In genomic region chr1:93613895-93614294, GRCh38 we compare ENCODE assay signal across 11 cellular contexts.
DNase-seq lines count a peak whose midpoint lies in the region; ATAC-seq, FAIRE-seq and TF ChIP-seq lines count a peak whose summit lies in the region.
"Had no signal": no experiment of that assay in that cellular context is flagged by ENCODE, and none has a peak within 500 bp of the region (broad histone marks: within the 10 kb centered on the region; RNA-seq: fewer than 3 reads in every experiment).

No MANE protein-coding gene starts in this region.

- peak overlapping the region; percentile 73 for H3K4me2 ChIP-seq in A549

- TF ChIP-seq CTCF in A549 (IDR thresholded peaks at IDR 0.05) (no peak), fibroblast of mammary gland (conservative IDR thresholded peaks at IDR 0.05; ENCODE audit: control insufficient read depth, insufficient read depth, low read depth, low read length) (no peak), nephron progenitor cell (IDR thresholded peaks at IDR 0.05) (no peak)

- no peak overlapping the region for H3K4me3 Mint-ChIP-seq in nephron progenitor cell
- H3K4me3 Mint-ChIP-seq in activated CD4-positive, alpha-beta T cell treated with anti-CD3 and anti-CD28 coated beads for 36 hours = no peak overlapping the region

- peaks cover 75% of the 10 kb centered on the region for H3K4me1 Mint-ChIP-seq in nephron progenitor cell
- H3K4me1 Mint-ChIP-seq in activated CD4-positive, alpha-beta T cell treated with anti-CD3 and anti-CD28 coated beads for 36 hours = peaks cover 32% of the 10 kb centered on the region

- H3K36me3 Mint-ChIP-seq in nephron progenitor cell (ENCODE audit: low read depth) = no peaks in the 10 kb centered on the region
- H3K36me3 Mint-ChIP-seq in activated CD4-positive, alpha-beta T cell treated with anti-CD3 and anti-CD28 coated beads for 36 hours (ENCODE audit: low read depth) = no peaks in the 10 kb centered on the region

- POLR2A ChIA-PET in A549 (lab: Yijun Ruan, JAX) (no interaction called here), HEK293T (lab: Yijun Ruan, JAX) (no interaction called here)
- POLR2A ChIA-PET in activated CD4-positive, alpha-beta T cell treated with anti-CD3 and anti-CD28 coated beads for 36 hours (lab: Charles Lee) = no interaction called here

- DNase-seq in A549 (ENCODE audit: low read depth in 1 of 2, low spot score in 1 of 2) = no peak
- DNase-seq in SHP77 (lab: John Stamatoyannopoulos, UW) = peak; percentile 36 to 51
- DNase-seq in fibroblast of mammary gland (ENCODE audit: low read depth) = peak; percentile 74
- DNase-seq in nephron progenitor cell = no peak
- DNase-seq in iPS-NIHi11 (ENCODE audit: low spot score) = no peak
- DNase-seq in HEK293T (ENCODE audit: extremely low spot score) = no peak
- DNase-seq in activated CD4-positive, alpha-beta T cell treated with anti-CD3 and anti-CD28 coated beads for 36 hours = no peak
- DNase-seq in central memory CD4-positive, alpha-beta T cell = no peak
- DNase-seq: NCI-H1436 had no signal

- H3K27ac ChIP-seq in A549 = peak overlapping the region; percentile 99

- intact Hi-C loops in activated CD4-positive, alpha-beta T cell treated with anti-CD3 and anti-CD28 coated beads for 36 hours (cut with DNase I, micrococcal nuclease) = loop anchor here in 1 of 2 experiments (10.0 kb wide), 1 partner anchor 569 kb away; no protein-coding TSS in a partner anchor

- no peak for FAIRE-seq in A549 (lab: Jason Lieb, UNC)
- FAIRE-seq: A204.1 had no signal

- H3K9me3 Mint-ChIP-seq in nephron progenitor cell = no peaks in the 10 kb centered on the region
- H3K9me3 Mint-ChIP-seq in activated CD4-positive, alpha-beta T cell treated with anti-CD3 and anti-CD28 coated beads for 36 hours (ENCODE audit: low read depth) = no peaks in the 10 kb centered on the region

- TF ChIP-seq RAD21 in A549 (conservative IDR thresholded peaks at IDR 0.05 in 1 of 2, IDR thresholded peaks at IDR 0.05 in 1 of 2) = no peak

- no peak for ATAC-seq in A549
- no peak for ATAC-seq in activated CD4-positive, alpha-beta T cell treated with anti-CD3 and anti-CD28 coated beads for 36 hours

- no peak for TF ChIP-seq POLR2A in A549 (IDR thresholded peaks at IDR 0.05; ENCODE audit: low read length)

- no peaks in the 10 kb centered on the region for H3K9me3 ChIP-seq in A549

- CTCF ChIA-PET in A549 (lab: Yijun Ruan, JAX) = interaction anchor here (1.0 to 2.5 kb wide), 2 partner anchors 15 to 21 kb away, joined by 3 to 7 read pairs; no protein-coding TSS in a partner anchor
- CTCF ChIA-PET in HEK293T (lab: Yijun Ruan, JAX) = interaction anchor here (0.8 kb wide), 1 partner anchor 180 kb away, joined by 3 read pairs; no protein-coding TSS in a partner anchor
- CTCF ChIA-PET in activated CD4-positive, alpha-beta T cell treated with anti-CD3 and anti-CD28 coated beads for 36 hours (lab: Charles Lee) = interaction anchor here (1.1 to 1.2 kb wide), 3 partner anchors 12 to 199 kb away, joined by 3 read pairs; no protein-coding TSS in a partner anchor

- peaks cover 82% of the 10 kb centered on the region for H3K4me1 ChIP-seq in A549

- 89% methylated on average over 8 of the region's 11 CpGs for WGBS in A549 (ENCODE audit: missing lambda C conversion rate)

- no peak for TF ChIP-seq EP300 in A549 (IDR thresholded peaks at IDR 0.05)

- no peak overlapping the region for H3K4me3 ChIP-seq in A549
- peak overlapping the region; percentile 24 for H3K4me3 ChIP-seq in fibroblast of mammary gland (ENCODE audit: control insufficient read depth, low read depth, low read length)
- H3K4me3 ChIP-seq: lung had no signal

- peak overlapping the region; percentile 71 for H3K27ac Mint-ChIP-seq in nephron progenitor cell
- H3K27ac Mint-ChIP-seq in activated CD4-positive, alpha-beta T cell treated with anti-CD3 and anti-CD28 coated beads for 36 hours = no peak overlapping the region

- peaks cover 3% of the 10 kb centered on the region for H3K27me3 Mint-ChIP-seq in nephron progenitor cell (ENCODE audit: low read depth, poor library complexity)
- H3K27me3 Mint-ChIP-seq in activated CD4-positive, alpha-beta T cell treated with anti-CD3 and anti-CD28 coated beads for 36 hours = peaks cover 6% of the 10 kb centered on the region

TF ChIP-seq in A549, 52 proteins besides CTCF, POLR2A, EP300 and RAD21 (continues in another document):
- no peak for TF ChIP-seq MAZ (IDR thresholded peaks at IDR 0.05; ENCODE audit: borderline replicate concordance, low read depth, low read length)
- TF ChIP-seq BCL3 (IDR thresholded peaks at IDR 0.05) = no peak
- TF ChIP-seq ATOH8 (CRISPR knock-in tag; IDR thresholded peaks at IDR 0.05; ENCODE audit: low read depth) = no peak
- TF ChIP-seq BHLHE40 (IDR thresholded peaks at IDR 0.05; ENCODE audit: low read depth, low read length) = no peak
- TF ChIP-seq RCOR1 (IDR thresholded peaks at IDR 0.05; ENCODE audit: low read depth, low read length) = no peak
- TF ChIP-seq ELK1 (IDR thresholded peaks at IDR 0.05; ENCODE audit: low read depth, low read length) = no peak
- TF ChIP-seq KDM5A (IDR thresholded peaks at IDR 0.05) = no peak
- TF ChIP-seq JUNB (IDR thresholded peaks at IDR 0.05) = no peak
- no peak for TF ChIP-seq MYC (IDR thresholded peaks at IDR 0.05; ENCODE audit: borderline replicate concordance, low read length)
- TF ChIP-seq JUN (IDR thresholded peaks at IDR 0.05) = no peak
- TF ChIP-seq SREBF2 (IDR thresholded peaks at IDR 0.05) = no peak
- no peak for TF ChIP-seq TP53 (CRISPR knock-in tag; IDR thresholded peaks at IDR 0.05)

TF ChIP-seq in HEK293T, 16 proteins besides CTCF, POLR2A, EP300 and RAD21:
- no peak for TF ChIP-seq FOXA1 (IDR thresholded peaks at IDR 0.05)
- TF ChIP-seq L3MBTL2 (conservative IDR thresholded peaks at IDR 0.05) = no peak
- TF ChIP-seq ARNT (IDR thresholded peaks at IDR 0.05) = no peak
- TF ChIP-seq ELF4 (IDR thresholded peaks at IDR 0.05) = no peak
- TF ChIP-seq NFRKB (IDR thresholded peaks at IDR 0.05) = no peak
- TF ChIP-seq ZNF384 (IDR thresholded peaks at IDR 0.05) = no peak
- TF ChIP-seq SP1 (IDR thresholded peaks at IDR 0.05) = no peak
- no peak for TF ChIP-seq FOXK2 (IDR thresholded peaks at IDR 0.05)
- TF ChIP-seq SUZ12 (IDR thresholded peaks at IDR 0.05) = no peak
- no peak for TF ChIP-seq TARDBP (IDR thresholded peaks at IDR 0.05)
- no peak for TF ChIP-seq HDGF (IDR thresholded peaks at IDR 0.05; ENCODE audit: borderline replicate concordance)
- TF ChIP-seq BHLHE40 (IDR thresholded peaks at IDR 0.05; ENCODE audit: borderline replicate concordance) = no peak

Comparison
In these comparisons a context has a peak if more than half of its experiments do, and no peak if none do; other contexts are left out.
1. DNase-seq: peak in SHP77 (2 of 2) and fibroblast of mammary gland (single experiment); none in A549 (0 of 2), nephron progenitor cell (single experiment), iPS-NIHi11 (single experiment), HEK293T (single experiment), activated CD4-positive, alpha-beta T cell treated with anti-CD3 and anti-CD28 coated beads for 36 hours (single experiment) and central memory CD4-positive, alpha-beta T cell (single experiment).